31 cellular contexts compared by ENCODE assay signal in the genomic region with DNA sequence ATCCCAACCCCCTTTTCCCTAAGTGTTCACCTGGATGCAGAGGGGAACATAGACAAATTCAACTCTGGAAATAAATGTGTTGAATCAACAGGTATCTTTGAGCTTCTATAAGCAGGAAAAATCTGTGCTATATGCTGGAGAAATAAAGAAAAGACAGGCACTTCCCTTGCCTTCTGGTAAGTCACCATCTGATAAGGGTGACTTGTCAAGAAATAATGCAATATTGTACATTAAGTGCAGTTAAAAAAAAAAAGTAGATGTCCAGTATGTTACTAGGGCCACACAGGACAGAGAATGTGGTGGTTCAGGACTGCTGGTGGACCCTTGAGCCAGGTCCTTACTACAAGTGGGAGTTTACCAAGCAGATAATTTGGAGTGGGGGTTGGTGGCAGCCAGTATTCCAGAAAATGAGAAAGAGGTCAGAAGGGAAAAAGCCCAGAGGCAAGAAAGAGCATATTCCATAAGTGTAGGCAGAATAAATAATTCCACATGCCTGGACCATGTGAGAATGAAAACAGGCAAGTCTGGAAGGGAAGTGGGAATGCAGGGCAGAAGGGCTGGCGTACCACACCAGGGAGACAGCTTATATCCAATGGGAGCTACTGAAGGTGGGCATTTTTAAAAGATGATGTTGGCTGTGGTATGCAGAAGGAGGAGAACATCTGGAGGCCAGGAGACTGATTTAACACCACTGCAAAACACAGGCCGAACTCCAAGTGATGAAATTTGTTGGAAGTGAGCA.
"Had no signal": no experiment of that assay in that cellular context is flagged by ENCODE, and none has a peak within 500 bp of the region (broad histone marks: within the 10 kb centered on the region; RNA-seq: fewer than 3 reads in every experiment).

No MANE protein-coding gene starts in this region.

- H3K9me3 ChIP-seq: adrenal gland, body of pancreas, heart right ventricle, right atrium auricular region, stomach, thyroid gland had no signal

- H3K4me1 ChIP-seq: adrenal gland, body of pancreas, parathyroid adenoma, stomach, thyroid gland had no signal

- H3K27me3 Mint-ChIP-seq: activated naive CD8-positive, alpha-beta T cell; naive thymus-derived CD4-positive, alpha-beta T cell; stimulated activated naive B cell treated with anti-CD40 and anti-IgM and Interleukin-4, amounts not matched to agents 10 μg/mL and 1 μg/mL and 100 μg/mL, for 72 hours had no signal

- H3K4me3 Mint-ChIP-seq: activated naive CD8-positive, alpha-beta T cell; naive thymus-derived CD4-positive, alpha-beta T cell; neural crest cell; stimulated activated naive B cell treated with anti-CD40 and anti-IgM and Interleukin-4, amounts not matched to agents 10 μg/mL and 1 μg/mL and 100 μg/mL, for 72 hours; T-helper 1 cell treated with Interleukin-12 subunit alpha and Interleukin-12 subunit beta and Interleukin-4 antibody, amounts not matched to agents 30 μg/mL and 1 μg/mL, for 36 hours had no signal

- H3K4me3 ChIP-seq: adrenal gland, body of pancreas, cardiac muscle cell, coronary artery, dorsolateral prefrontal cortex, heart right ventricle, right atrium auricular region, smooth muscle cell, stomach, thyroid gland had no signal

- H3K27me3 ChIP-seq: adrenal gland, body of pancreas, cardiac muscle cell, dorsolateral prefrontal cortex, heart right ventricle, right atrium auricular region, stomach, thyroid gland had no signal

- H3K36me3 ChIP-seq: adrenal gland, cardiac muscle cell, right atrium auricular region, stomach, thyroid gland had no signal

- H3K4me1 Mint-ChIP-seq: stimulated activated naive B cell treated with anti-CD40 and anti-IgM and Interleukin-4, amounts not matched to agents 10 μg/mL and 1 μg/mL and 100 μg/mL, for 72 hours had no signal

- H3K27ac ChIP-seq: adrenal gland, body of pancreas, cardiac muscle cell, coronary artery, dorsolateral prefrontal cortex, heart right ventricle, parathyroid adenoma, right atrium auricular region, stomach, thyroid gland, VCaP had no signal

- H3K27ac Mint-ChIP-seq: activated naive CD8-positive, alpha-beta T cell; naive thymus-derived CD4-positive, alpha-beta T cell; stimulated activated naive B cell treated with anti-CD40 and anti-IgM and Interleukin-4, amounts not matched to agents 10 μg/mL and 1 μg/mL and 100 μg/mL, for 72 hours; T-helper 1 cell treated with Interleukin-12 subunit alpha and Interleukin-12 subunit beta and Interleukin-4 antibody, amounts not matched to agents 30 μg/mL and 1 μg/mL, for 36 hours had no signal

- H3K4me2 ChIP-seq: smooth muscle cell had no signal

- H3K36me3 Mint-ChIP-seq: activated naive CD8-positive, alpha-beta T cell; naive thymus-derived CD4-positive, alpha-beta T cell; stimulated activated naive B cell treated with anti-CD40 and anti-IgM and Interleukin-4, amounts not matched to agents 10 μg/mL and 1 μg/mL and 100 μg/mL, for 72 hours had no signal

- H3K9ac ChIP-seq: parathyroid adenoma had no signal

- DNase-seq: activated CD4-positive, alpha-beta T cell treated with anti-CD3 and anti-CD28 coated beads for 48 hours; activated CD4-positive, alpha-beta T cell treated with anti-CD3 and anti-CD28 coated beads, Interleukin-2, amount 50 U/mL, for 48 hours; activated CD8-positive, alpha-beta memory T cell treated with anti-CD3 and anti-CD28 coated beads for 24 hours; activated effector memory CD4-positive, alpha-beta T cell treated with Interleukin-2 at 50 U/mL for 16 hours; activated naive CD4-positive, alpha-beta T cell treated with Interleukin-2 at 50 U/mL for 16 hours; adrenal gland; aorta; body of pancreas; cerebellar nuclear complex; dorsolateral prefrontal cortex; effector memory CD4-positive, alpha-beta T cell; erythroblast; foreskin melanocyte; heart right ventricle; midbrain; naive thymus-derived CD4-positive, alpha-beta T cell; nucleus accumbens; stimulated activated CD4-positive, alpha-beta T cell treated with anti-CD3 and anti-CD28 coated beads, Interleukin-2, amount 100 ng/mL, for 24 hours; stimulated activated naive B cell treated with anti-CD40 and anti-IgM and Interleukin-4, amounts not matched to agents 10 μg/mL and 1 μg/mL and 100 μg/mL, for 72 hours; stomach; T-helper 9 cell; thyroid gland had no signal

- H2AFZ ChIP-seq: parathyroid adenoma had no signal

- ATAC-seq: body of pancreas; heart right ventricle; naive thymus-derived CD4-positive, alpha-beta T cell; stimulated activated naive B cell treated with anti-CD40 and anti-IgM and Interleukin-4, amounts not matched to agents 10 μg/mL and 1 μg/mL and 100 μg/mL, for 72 hours had no signal
